In genomic region chr4:40058121-40058520, GRCh38 we compare ENCODE assay signal across 8 cellular contexts. TPM values are rescaled to one million over a fixed set of nuclear protein-coding genes. Genes with fewer than 3 reads are reported as not detected.
DNase-seq lines count a peak whose midpoint lies in the region; ATAC-seq and TF ChIP-seq lines count a peak whose summit lies in the region.

No MANE protein-coding gene starts in this region.

- H3K4me2 ChIP-seq in PC-9 = peak overlapping the region; percentile 95
- peak overlapping the region; percentile 88 for H3K4me2 ChIP-seq in trophoblast cell (ENCODE audit: low read length)

- H4K91ac ChIP-seq in trophoblast cell (ENCODE audit: low read depth, low read length) = no peak overlapping the region

- H3K4me1 ChIP-seq in ES-I3 (ENCODE audit: insufficient read depth, low read length) (peaks cover 6% of the 10 kb centered on the region; the same call in 1 of the 2 replicates), PC-9 (replicated peaks; ENCODE audit: insufficient read depth) (peaks cover 26% of the 10 kb centered on the region), trophoblast cell (ENCODE audit: control insufficient read depth in 1 of 2, insufficient read depth in 2 of 2, low read length in 2 of 2) (peaks cover 0 to 4% of the 10 kb centered on the region in 2 experiments)

- H3K27me3 ChIP-seq in PC-9 (ENCODE audit: insufficient read depth, low read depth) = no peaks in the 10 kb centered on the region
- H3K27me3 ChIP-seq in trophoblast cell (ENCODE audit: insufficient read depth, low read length) = no peaks in the 10 kb centered on the region

- WGBS in trophoblast cell (ENCODE audit: extremely low coverage, insufficient coverage, insufficient read length) = no CpG with 5 or more reads among the region's 9 CpGs

- H3K36me3 ChIP-seq in ES-I3 (ENCODE audit: insufficient read depth, low read length) (peaks cover 4% of the 10 kb centered on the region; the same call in 1 of the 2 replicates), PC-9 (ENCODE audit: low read depth) (no peaks in the 10 kb centered on the region), trophoblast cell (ENCODE audit: control insufficient read depth in 1 of 2, insufficient read depth in 2 of 2, low read length in 2 of 2) (peaks cover 4 to 9% of the 10 kb centered on the region in 2 experiments)

- H4K20me1 ChIP-seq in PC-9 (ENCODE audit: insufficient read depth) = no peaks in the 10 kb centered on the region

- no peak overlapping the region for H3K14ac ChIP-seq in trophoblast cell (ENCODE audit: low read length)

- no peak for ATAC-seq in HG02973 (IDR thresholded peaks at IDR 0.05; ENCODE audit: unreplicated experiment)

- DNase-seq in PC-9 = no peak
- DNase-seq in epithelial cell of prostate (ENCODE audit: low read depth, low spot score) = no peak
- DNase-seq in trophoblast cell = no peak
- DNase-seq in SHP77 (lab: John Stamatoyannopoulos, UW) = no peak
- no peak for DNase-seq in NCI-H2029 (lab: John Stamatoyannopoulos, UW)
- DNase-seq in stimulated activated CD8-positive, alpha-beta memory T cell treated with anti-CD3 and anti-CD28 coated beads, Interleukin-4, amount 100 ng/mL, for 48 hours = no peak

- peak overlapping the region; percentile 74 for H3K4ac ChIP-seq in trophoblast cell (ENCODE audit: low read depth, low read length)

- POLR2A ChIA-PET in PC-9 (lab: Charles Lee; ENCODE audit: unreplicated experiment) = interaction anchor here (0.6 to 1.0 kb wide), 5 partner anchors 12 to 615 kb away, joined by 3 to 11 read pairs (median 5); no protein-coding TSS in a partner anchor

- H2AFZ ChIP-seq in PC-9 (peak overlapping the region; percentile 98), trophoblast cell (ENCODE audit: insufficient read depth, low read length, poor library complexity) (no peak overlapping the region)

- H3K79me2 ChIP-seq in PC-9 (ENCODE audit: low read depth) (peaks cover 28% of the 10 kb centered on the region), trophoblast cell (ENCODE audit: control insufficient read depth, insufficient read depth, low read length, poor library complexity) (peaks cover 16% of the 10 kb centered on the region)

- H2BK120ac ChIP-seq in trophoblast cell (ENCODE audit: insufficient read depth, low read length, poor library complexity) = no peak overlapping the region

- TF ChIP-seq CTCF in PC-9 (conservative IDR thresholded peaks at IDR 0.05) = no peak

- H3K9me2 ChIP-seq in PC-9 (ENCODE audit: insufficient read depth) = no peaks in the 10 kb centered on the region

- no peaks in the 10 kb centered on the region for H3K9me3 ChIP-seq in ES-I3 (ENCODE audit: control insufficient read depth, insufficient read depth, low read length)
- no peaks in the 10 kb centered on the region for H3K9me3 ChIP-seq in PC-9 (ENCODE audit: insufficient read depth, low read depth)
- no peaks in the 10 kb centered on the region for H3K9me3 ChIP-seq in trophoblast cell (ENCODE audit: insufficient read depth, low read depth, low read length)

- H3K4me3 ChIP-seq in PC-9 (peak overlapping the region; percentile 93), trophoblast cell (ENCODE audit: low read depth, low read length) (no peak overlapping the region)

- peak overlapping the region; percentile 100 for H3K9ac ChIP-seq in ES-I3 (ENCODE audit: low read depth, low read length)
- H3K9ac ChIP-seq in trophoblast cell (ENCODE audit: low read length) = no peak overlapping the region

- H3K27ac ChIP-seq in PC-9 (peak overlapping the region; percentile 88), epithelial cell of prostate (peak overlapping the region; percentile 98), trophoblast cell (ENCODE audit: low read depth, low read length) (peak overlapping the region; percentile 20)

- CTCF ChIA-PET in PC-9 (lab: Charles Lee) = interaction anchor here (0.6 to 0.7 kb wide), 2 partner anchors 147 to 283 kb away, joined by 3 to 4 read pairs; no protein-coding TSS in a partner anchor

- H3K79me1 ChIP-seq in trophoblast cell (ENCODE audit: low read length) = peaks cover 21% of the 10 kb centered on the region

- H2BK5ac ChIP-seq in trophoblast cell (ENCODE audit: low read depth, low read length, poor library complexity) = no peak overlapping the region

- BruUV-seq in PC-9 (replicated peaks; lab: Mats Ljungman, UMichigan) = no TSS peak

- no peak overlapping the region for H3K23ac ChIP-seq in trophoblast cell (ENCODE audit: low read length)

- no peak overlapping the region for H3K18ac ChIP-seq in trophoblast cell (ENCODE audit: low read length)

- intact Hi-C loops in PC-9 (cut with micrococcal nuclease; ENCODE audit: unreplicated experiment) = loop anchor here (5.0 to 10.0 kb wide), 4 partner anchors 517 to 659 kb away; no protein-coding TSS in a partner anchor

- peaks cover 7% of the 10 kb centered on the region for H3F3A ChIP-seq in PC-9 (ENCODE audit: insufficient read depth, low read depth)

- H2AK5ac ChIP-seq in trophoblast cell (ENCODE audit: low read length) = no peak overlapping the region

- H4K12ac ChIP-seq in trophoblast cell (ENCODE audit: low read depth, low read length) = no peak overlapping the region

- H2BK12ac ChIP-seq in trophoblast cell (ENCODE audit: low read length) = no peak overlapping the region

- no peak overlapping the region for H4K8ac ChIP-seq in trophoblast cell (ENCODE audit: low read depth, low read length)

RNA-seq across cellular contexts. Expression of gene N4BP2, which starts 1.5 kb away (rescaled TPM):
- total RNA-seq in PC-9 (2021) = 6.5 and 7.8 TPM in 2 replicates
- 14.9 and 15.1 TPM in 2 replicates for polyA plus RNA-seq in trophoblast cell (2013)

Comparison
In these comparisons a context has a peak if more than half of its experiments do, and no peak if none do; other contexts are left out.
1. H3K27ac ChIP-seq: peak in every context shown above with its lines; median percentile 98 in epithelial cell of prostate; 88 in PC-9; 20 in trophoblast cell.